ENCODE assay signal across 8 cellular contexts in genomic region chr11:78416285-78417174, GRCh38. TPM values are rescaled to one million over a fixed set of nuclear protein-coding genes. Genes with fewer than 3 reads are reported as not detected.
A peak's percentile ranks its signal among the peaks of the same experiment; 100 is the strongest.
DNase-seq lines count a peak whose midpoint lies in the region; ATAC-seq and TF ChIP-seq lines count a peak whose summit lies in the region.

No MANE protein-coding gene starts in this region.

- DNase-seq in NCI-H774 (lab: John Stamatoyannopoulos, UW) (peak; percentile 84), ecto neural progenitor cell (ENCODE audit: low spot score) (peak; percentile 90), lung (ENCODE audit: low spot score) (peak; percentile 88)
- peak; percentile 86 for DNase-seq in activated CD4-positive, alpha-beta memory T cell treated with anti-CD3 and anti-CD28 coated beads, Interleukin-2, amount 10 ng/mL, durations not matched to agents 7 days and 5 days
- DNase-seq in stimulated activated CD4-positive, alpha-beta T cell treated with anti-CD3 and anti-CD28 coated beads, TNF-alpha, amount 100 ng/mL, for 24 hours (ENCODE audit: low read depth in 3 of 3): peak; percentile 34 to 72 (median 45)

- ATAC-seq in GM19438 (IDR thresholded peaks at IDR 0.05; ENCODE audit: low read depth, unreplicated experiment) (peak; percentile 55), HG03565 (IDR thresholded peaks at IDR 0.05; ENCODE audit: unreplicated experiment) (peak; percentile 33), lung (ENCODE audit: insufficient read depth, low FRiP score) (peak; percentile 80)

- peaks cover 38% of the 10 kb centered on the region for H4K20me1 ChIP-seq in BLaER1

- WGBS in lung, 2 donors: 1% methylated on average over 34 to 38 of the region's 38 CpGs

- H3K4me2 ChIP-seq in BLaER1: peak overlapping the region; percentile 82

- POLR2A ChIA-PET in activated CD4-positive, alpha-beta memory T cell treated with anti-CD3 and anti-CD28 coated beads, Interleukin-2, amount 10 ng/mL, durations not matched to agents 7 days and 5 days (lab: Charles Lee): interaction anchor here (0.6 to 4.7 kb wide), 22 partner anchors 8 to 337 kb away, joined by 3 to 59 read pairs (median 6); partner anchors contain the start of genes ALG8, NARS2 and NDUFC2

- TF ChIP-seq CTCF in lung (IDR thresholded peaks at IDR 0.05; ENCODE audit: control extremely low read depth, extremely low read depth): peak; percentile 26

- peaks cover 66% of the 10 kb centered on the region for H3K4me1 Mint-ChIP-seq in activated CD4-positive, alpha-beta memory T cell treated with anti-CD3 and anti-CD28 coated beads, Interleukin-2, amount 10 ng/mL, durations not matched to agents 7 days and 5 days

- peak overlapping the region; percentile 94 for H3K27ac ChIP-seq in BLaER1
- H3K27ac ChIP-seq in lung (ENCODE audit: low read depth in 1 of 2, low read length in 1 of 2): peak overlapping the region; percentile 98 to 99

- CTCF ChIA-PET in activated CD4-positive, alpha-beta memory T cell treated with anti-CD3 and anti-CD28 coated beads, Interleukin-2, amount 10 ng/mL, durations not matched to agents 7 days and 5 days (lab: Charles Lee): interaction anchor here (0.7 to 8.4 kb wide), 20 partner anchors 8 to 422 kb away, joined by 3 to 85 read pairs (median 4); partner anchors contain the start of genes INTS4, KCTD21 and NARS2

- H3K9me3 Mint-ChIP-seq in activated CD4-positive, alpha-beta memory T cell treated with anti-CD3 and anti-CD28 coated beads, Interleukin-2, amount 10 ng/mL, durations not matched to agents 7 days and 5 days: no peaks in the 10 kb centered on the region

- H3K9ac ChIP-seq in BLaER1: peak overlapping the region; percentile 89

- H3K4me3 ChIP-seq in BLaER1 (peak overlapping the region; percentile 88), lung (peak overlapping the region; percentile 73)

- H3K27me3 ChIP-seq in BLaER1 (no peaks in the 10 kb centered on the region), lung (ENCODE audit: control insufficient read depth, insufficient read depth) (no peaks in the 10 kb centered on the region)

- peaks cover 18% of the 10 kb centered on the region for H3K27me3 Mint-ChIP-seq in activated CD4-positive, alpha-beta memory T cell treated with anti-CD3 and anti-CD28 coated beads, Interleukin-2, amount 10 ng/mL, durations not matched to agents 7 days and 5 days

- H3K9me3 ChIP-seq in BLaER1: peaks cover 6% of the 10 kb centered on the region
- H3K9me3 ChIP-seq in lung (ENCODE audit: control insufficient read depth in 2 of 2, insufficient read depth in 1 of 2, low read length in 1 of 2): no peaks in the 10 kb centered on the region

- H3K4me1 ChIP-seq in BLaER1 (peaks cover 69% of the 10 kb centered on the region), lung (ENCODE audit: control insufficient read depth in 2 of 2, insufficient read depth in 2 of 2, low read length in 2 of 2) (peaks cover 6 to 7% of the 10 kb centered on the region in 2 donors)

- peak overlapping the region; percentile 84 for H3K27ac Mint-ChIP-seq in activated CD4-positive, alpha-beta memory T cell treated with anti-CD3 and anti-CD28 coated beads, Interleukin-2, amount 10 ng/mL, durations not matched to agents 7 days and 5 days

- peaks cover 13% of the 10 kb centered on the region for H3K36me3 Mint-ChIP-seq in activated CD4-positive, alpha-beta memory T cell treated with anti-CD3 and anti-CD28 coated beads, Interleukin-2, amount 10 ng/mL, durations not matched to agents 7 days and 5 days (ENCODE audit: low read depth)

- peak overlapping the region; percentile 95 for H3K4me3 Mint-ChIP-seq in activated CD4-positive, alpha-beta memory T cell treated with anti-CD3 and anti-CD28 coated beads, Interleukin-2, amount 10 ng/mL, durations not matched to agents 7 days and 5 days

- peaks cover 9% of the 10 kb centered on the region; the same call in 1 of the 2 replicates for H3K36me3 ChIP-seq in BLaER1
- H3K36me3 ChIP-seq in lung (ENCODE audit: control insufficient read depth in 2 of 2, insufficient read depth in 2 of 2, low read length in 2 of 2): no peaks in the 10 kb centered on the region

RNA-seq across cellular contexts. Expression of gene GAB2, which starts 1.1 kb away (rescaled TPM):
- total RNA-seq in activated CD4-positive, alpha-beta memory T cell treated with anti-CD3 and anti-CD28 coated beads, Interleukin-2, amount 10 ng/mL, durations not matched to agents 7 days and 5 days: 10 to 100 TPM; 51.8 to 55.8 TPM
- 10 to 100 TPM; 17.8 to 47.9 TPM for total RNA-seq in lung
- polyA plus RNA-seq in lung: 10 to 100 TPM; 18.7 to 27.5 TPM

Comparison
In these comparisons a context has a peak if more than half of its experiments do, and no peak if none do; other contexts are left out.
1. Peak in every context shown above with its lines: DNase-seq, ATAC-seq, H3K4me3 ChIP-seq and H3K27ac ChIP-seq.